ENCODE assay signal across 8 cellular contexts in genomic region chr20:35741892-35742740, GRCh38. TPM values are rescaled to one million over a fixed set of nuclear protein-coding genes. Genes with fewer than 3 reads are reported as not detected.
DNase-seq lines count a peak whose midpoint lies in the region; TF ChIP-seq lines count a peak whose summit lies in the region.

Gene RBM39, minus strand, starts transcription at chr20:35742260. Its CDS starts 1,386 bp downstream, at chr20:35740874.

- no peak for TF ChIP-seq CTCF in GM20000 (IDR thresholded peaks at IDR 0.05; ENCODE audit: extremely low read depth, missing control alignments)

- POLR2A ChIA-PET in activated CD8-positive, alpha-beta memory T cell treated with anti-CD3 and anti-CD28 coated beads for 36 hours (lab: Charles Lee) = interaction anchor here (0.7 to 6.9 kb wide), 14 partner anchors 14 to 287 kb away, joined by 3 to 119 read pairs (median 4); partner anchors contain the start of genes CEP250, CPNE1, NFS1 and PHF20

- DNase-seq in COR-L47 (lab: John Stamatoyannopoulos, UW) (peak; percentile 100), GM20000 (ENCODE audit: low spot score) (peak; percentile 89), HT-29 (ENCODE audit: low spot score) (peak; percentile 100), NOMO-1 (lab: John Stamatoyannopoulos, UW; ENCODE audit: unreplicated experiment in 2 of 2) (peak; percentile 99 to 100), lung microvascular endothelial cell (ENCODE audit: low read depth in 2 of 2) (peak; percentile 100)
- DNase-seq in effector CD8-positive, alpha-beta T cell (lab: John Stamatoyannopoulos, UW) = peak; percentile 100
- peak; percentile 99 to 100 (median 99) for DNase-seq in stimulated activated CD4-positive, alpha-beta T cell treated with anti-CD3 and anti-CD28 coated beads, TNF-alpha, amount 100 ng/mL, for 48 hours (ENCODE audit: low read depth in 3 of 3)

- CTCF ChIA-PET in activated CD8-positive, alpha-beta memory T cell treated with anti-CD3 and anti-CD28 coated beads for 36 hours (lab: Charles Lee) = interaction anchor here (0.6 to 2.8 kb wide), 7 partner anchors 10 to 124 kb away, joined by 3 to 18 read pairs (median 3); partner anchors contain the start of genes PHF20 and ROMO1

RNA-seq across cellular contexts. Expression of gene RBM39, which starts in this region (rescaled TPM):
- total RNA-seq in HT-29 (2014; rRNA removed; shearing (Covaris generic)) = 390 and 396 TPM in 2 replicates
- 100 to 1,000 TPM; 303 to 307 TPM for total RNA-seq in activated CD8-positive, alpha-beta memory T cell treated with anti-CD3 and anti-CD28 coated beads for 36 hours
- 231 and 313 TPM in 2 replicates for total RNA-seq in lung microvascular endothelial cell

Comparison
In these comparisons a context has a peak if more than half of its experiments do, and no peak if none do; other contexts are left out.
1. Peak in every context shown above with its lines: DNase-seq.